10 cellular contexts compared by ENCODE assay signal in genomic region chr4:80069837-80070788, GRCh38. TPM values are rescaled to one million over a fixed set of nuclear protein-coding genes. Genes with fewer than 3 reads are reported as not detected.
A peak's percentile ranks its signal among the peaks of the same experiment; 100 is the strongest.
DNase-seq lines count a peak whose midpoint lies in the region; ATAC-seq and TF ChIP-seq lines count a peak whose summit lies in the region.
"Had no signal": no experiment of that assay in that cellular context is flagged by ENCODE, and none has a peak within 500 bp of the region (broad histone marks: within the 10 kb centered on the region; RNA-seq: fewer than 3 reads in every experiment).

No MANE protein-coding gene starts in this region.

- no peak for DNase-seq in activated naive CD4-positive, alpha-beta T cell treated with anti-CD3 and anti-CD28 coated beads, Interleukin-2, amount 50 U/mL, for 72 hours (ENCODE audit: low spot score in 2 of 2)
- no peak for DNase-seq in activated naive CD4-positive, alpha-beta T cell treated with Interleukin-2 at 50 U/mL for 16 hours
- peak; percentile 15 for DNase-seq in NCI-H226
- DNase-seq in fibroblast of pulmonary artery (ENCODE audit: low read depth), result no peak
- DNase-seq in uterus, result no peak
- no peak for DNase-seq in NCI-H1105 treated with DMSO at 0.1 percent for 48 hours (lab: John Stamatoyannopoulos, UW)
- DNase-seq in NCI-H69 (lab: John Stamatoyannopoulos, UW), result no peak
- no peak for DNase-seq in H4 (ENCODE audit: low spot score)
- DNase-seq: body of pancreas, NCI-H1436 had no signal

- no peaks in the 10 kb centered on the region for H3K36me3 ChIP-seq in uterus

- intact Hi-C loops in uterus (cut with DNase I; ENCODE audit: low total_unique reads), result no loop called here

- peak overlapping the region; percentile 91 to 98 for H3K27ac ChIP-seq in uterus
- H3K27ac ChIP-seq: body of pancreas had no signal

- H3K27me3 ChIP-seq in uterus, result no peaks in the 10 kb centered on the region
- H3K27me3 ChIP-seq: body of pancreas had no signal

- no peaks in the 10 kb centered on the region for H3K9me3 ChIP-seq in uterus
- H3K9me3 ChIP-seq: body of pancreas had no signal

- no peaks in the 10 kb centered on the region for H3K9me3 Mint-ChIP-seq in activated naive CD4-positive, alpha-beta T cell treated with anti-CD3 and anti-CD28 coated beads, Interleukin-2, amount 50 U/mL, for 72 hours

- H3K4me3 ChIP-seq in fibroblast of pulmonary artery (replicated peaks; ENCODE audit: low read depth, low read length) (peak overlapping the region; percentile 90), uterus (peak overlapping the region; percentile 11 to 98)
- H3K4me3 ChIP-seq: body of pancreas had no signal

- H3K27ac Mint-ChIP-seq in activated naive CD4-positive, alpha-beta T cell treated with anti-CD3 and anti-CD28 coated beads, Interleukin-2, amount 50 U/mL, for 72 hours, result peak overlapping the region in 1 of 2 donors; percentile 62

- ATAC-seq in activated naive CD4-positive, alpha-beta T cell treated with anti-CD3 and anti-CD28 coated beads, Interleukin-2, amount 50 U/mL, for 72 hours, result peak; percentile 36 to 76
- ATAC-seq: body of pancreas had no signal

- peaks cover 0 to 6% of the 10 kb centered on the region in 2 donors for H3K4me1 ChIP-seq in uterus

- no peak for TF ChIP-seq CTCF in fibroblast of pulmonary artery (IDR thresholded peaks at IDR 0.05; ENCODE audit: low read length, missing control alignments)
- TF ChIP-seq CTCF in uterus (IDR thresholded peaks at IDR 0.05), result no peak

- peaks cover 6 to 15% of the 10 kb centered on the region in 2 donors for H3K36me3 Mint-ChIP-seq in activated naive CD4-positive, alpha-beta T cell treated with anti-CD3 and anti-CD28 coated beads, Interleukin-2, amount 50 U/mL, for 72 hours

- no peak for TF ChIP-seq POLR2A in uterus (IDR thresholded peaks at IDR 0.05)

RNA-seq across cellular contexts. Expression of gene ANTXR2, which starts 2.9 kb away (rescaled TPM):
- 1 to 10 TPM; 2.2 to 4.5 TPM for total RNA-seq in activated naive CD4-positive, alpha-beta T cell treated with anti-CD3 and anti-CD28 coated beads, Interleukin-2, amount 50 U/mL, for 72 hours
- 100 to 1,000 TPM in 3 of 4 donors, 10 to 100 TPM in 1; 51.8 to 182 (median 144) TPM for total RNA-seq in uterus
- total RNA-seq in H4 (2014; rRNA removed; shearing (Covaris generic)), result 12.9 and 14.0 TPM in 2 replicates
